Comparison of ENCODE assay signal across 8 cellular contexts in the genomic region with DNA sequence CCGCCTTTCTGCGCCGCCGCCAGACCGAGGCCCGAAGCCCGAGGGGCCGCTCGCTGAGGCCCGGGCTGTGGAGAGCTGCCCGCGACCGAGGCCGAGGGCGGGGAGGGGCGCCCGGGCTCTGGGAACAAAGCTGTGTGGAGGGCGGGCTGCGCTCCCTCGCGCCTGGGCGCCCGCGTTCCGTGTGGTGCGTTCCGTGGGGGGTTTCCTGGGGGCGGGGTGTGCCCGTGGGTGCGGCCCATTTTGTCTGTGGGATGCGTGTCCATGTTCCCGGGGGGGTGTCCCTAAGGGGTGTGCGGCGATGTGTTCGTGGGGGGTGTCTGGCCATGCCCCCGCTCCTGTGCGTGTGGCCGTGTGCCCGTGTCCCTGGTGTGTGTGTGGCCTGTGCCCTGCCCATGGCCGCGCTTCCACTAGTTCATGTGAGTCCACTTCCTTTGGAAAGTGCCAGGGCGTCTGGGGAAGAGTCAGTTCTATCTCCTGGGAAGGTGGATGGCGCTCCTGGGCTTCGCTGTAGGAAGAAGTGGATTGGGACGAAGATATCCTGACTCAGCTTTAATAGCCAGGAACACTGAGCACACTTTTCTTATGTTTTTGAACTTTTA. TPM values are rescaled to one million over a fixed set of nuclear protein-coding genes. Genes with fewer than 3 reads are reported as not detected.
DNase-seq lines count a peak whose midpoint lies in the region; ATAC-seq and TF ChIP-seq lines count a peak whose summit lies in the region.

No MANE protein-coding gene starts in this region.

- peak; percentile 8 for ATAC-seq in GM18868 (IDR thresholded peaks at IDR 0.05; ENCODE audit: unreplicated experiment)
- ATAC-seq in HG02938 (IDR thresholded peaks at IDR 0.05; ENCODE audit: unreplicated experiment), result no peak

- H3K4me3 ChIP-seq in mucosa of rectum (ENCODE audit: low read length in 2 of 2), result peak overlapping the region; percentile 76 to 77

- TF ChIP-seq CTCF in 22Rv1 (IDR thresholded peaks at IDR 0.05), result no peak

- no peaks in the 10 kb centered on the region for H3K27me3 ChIP-seq in mucosa of rectum (ENCODE audit: control insufficient read depth in 2 of 2, insufficient read depth in 2 of 2, low read length in 2 of 2)

- no peaks in the 10 kb centered on the region for H3K27me3 Mint-ChIP-seq in activated CD4-positive, alpha-beta T cell treated with anti-CD3 and anti-CD28 coated beads, Interleukin-2, amount 10 ng/mL, durations not matched to agents 7 days and 5 days

- peak overlapping the region; percentile 84 for H3K27ac Mint-ChIP-seq in activated CD4-positive, alpha-beta T cell treated with anti-CD3 and anti-CD28 coated beads, Interleukin-2, amount 10 ng/mL, durations not matched to agents 7 days and 5 days

- peaks cover 15 to 25% of the 10 kb centered on the region in 2 donors for H3K36me3 ChIP-seq in mucosa of rectum (ENCODE audit: control insufficient read depth in 2 of 2, insufficient read depth in 2 of 2, low read length in 2 of 2)

- H3K4me3 Mint-ChIP-seq in activated CD4-positive, alpha-beta T cell treated with anti-CD3 and anti-CD28 coated beads, Interleukin-2, amount 10 ng/mL, durations not matched to agents 7 days and 5 days, result peak overlapping the region; percentile 82

- POLR2A ChIA-PET in activated CD4-positive, alpha-beta T cell treated with anti-CD3 and anti-CD28 coated beads, Interleukin-2, amount 10 ng/mL, durations not matched to agents 7 days and 5 days (lab: Charles Lee), result interaction anchor here (1.2 kb wide), 1 partner anchor 27 kb away, joined by 7 read pairs; a partner anchor contains a TSS

- H3K9ac ChIP-seq in mucosa of rectum (ENCODE audit: low read depth in 1 of 2, low read length in 2 of 2), result peak overlapping the region; percentile 74 to 75

- peaks cover 26% of the 10 kb centered on the region for H3K36me3 Mint-ChIP-seq in activated CD4-positive, alpha-beta T cell treated with anti-CD3 and anti-CD28 coated beads, Interleukin-2, amount 10 ng/mL, durations not matched to agents 7 days and 5 days (ENCODE audit: low read depth)

- H3K27ac ChIP-seq in 22Rv1, result peak overlapping the region; percentile 85
- H3K27ac ChIP-seq in mucosa of rectum (ENCODE audit: low read depth in 2 of 2, low read length in 2 of 2), result peak overlapping the region; percentile 71 to 81

- peak; percentile 34 for DNase-seq in LHCN-M2 (ENCODE audit: low read depth)
- peak; percentile 44 for DNase-seq in activated CD4-positive, alpha-beta T cell treated with anti-CD3 and anti-CD28 coated beads, Interleukin-2, amount 10 ng/mL, durations not matched to agents 7 days and 5 days
- DNase-seq in effector CD8-positive, alpha-beta T cell (lab: John Stamatoyannopoulos, UW), result peak; percentile 43
- DNase-seq in stimulated activated CD8-positive, alpha-beta memory T cell treated with anti-CD3 and anti-CD28 coated beads, Interleukin-7, amount 100 ng/mL, for 1 hour (ENCODE audit: low read depth in 2 of 2), result peak; percentile 6 to 24

- H3K4me1 ChIP-seq in mucosa of rectum (ENCODE audit: control insufficient read depth in 2 of 2, insufficient read depth in 2 of 2, low read length in 2 of 2), result peaks cover 5 to 6% of the 10 kb centered on the region in 2 donors

- no peaks in the 10 kb centered on the region for H3K9me3 ChIP-seq in mucosa of rectum (ENCODE audit: control insufficient read depth in 2 of 2, low read length in 2 of 2)

- CTCF ChIA-PET in activated CD4-positive, alpha-beta T cell treated with anti-CD3 and anti-CD28 coated beads, Interleukin-2, amount 10 ng/mL, durations not matched to agents 7 days and 5 days (lab: Charles Lee), result interaction anchor here (0.7 to 3.1 kb wide), 3 partner anchors 26 to 253 kb away, joined by 3 to 13 read pairs (median 3); a partner anchor contains a TSS

- peaks cover 43% of the 10 kb centered on the region for H3K4me1 Mint-ChIP-seq in activated CD4-positive, alpha-beta T cell treated with anti-CD3 and anti-CD28 coated beads, Interleukin-2, amount 10 ng/mL, durations not matched to agents 7 days and 5 days

- no peaks in the 10 kb centered on the region for H3K9me3 Mint-ChIP-seq in activated CD4-positive, alpha-beta T cell treated with anti-CD3 and anti-CD28 coated beads, Interleukin-2, amount 10 ng/mL, durations not matched to agents 7 days and 5 days

RNA-seq across cellular contexts. Expression of a gene that starts 0.5 kb away (rescaled TPM):
- total RNA-seq in LHCN-M2 (2014; rRNA removed), result 59.1 and 62.8 TPM in 2 replicates
- polyA plus RNA-seq in LHCN-M2 (2012), result 49.4 TPM
- 10 to 100 TPM; 56.5 to 65.2 TPM for total RNA-seq in activated CD4-positive, alpha-beta T cell treated with anti-CD3 and anti-CD28 coated beads, Interleukin-2, amount 10 ng/mL, durations not matched to agents 7 days and 5 days

RNA-seq across cellular contexts. Expression of a gene that starts 27.4 kb away (rescaled TPM):
- 45.9 and 55.4 TPM in 2 replicates for total RNA-seq in LHCN-M2 (2014; rRNA removed)
- 31.4 TPM for polyA plus RNA-seq in LHCN-M2 (2012)
- 100 to 1,000 TPM; 101 to 108 TPM for total RNA-seq in activated CD4-positive, alpha-beta T cell treated with anti-CD3 and anti-CD28 coated beads, Interleukin-2, amount 10 ng/mL, durations not matched to agents 7 days and 5 days
